ENCODE assay signal across 3 cellular contexts in the genomic region with DNA sequence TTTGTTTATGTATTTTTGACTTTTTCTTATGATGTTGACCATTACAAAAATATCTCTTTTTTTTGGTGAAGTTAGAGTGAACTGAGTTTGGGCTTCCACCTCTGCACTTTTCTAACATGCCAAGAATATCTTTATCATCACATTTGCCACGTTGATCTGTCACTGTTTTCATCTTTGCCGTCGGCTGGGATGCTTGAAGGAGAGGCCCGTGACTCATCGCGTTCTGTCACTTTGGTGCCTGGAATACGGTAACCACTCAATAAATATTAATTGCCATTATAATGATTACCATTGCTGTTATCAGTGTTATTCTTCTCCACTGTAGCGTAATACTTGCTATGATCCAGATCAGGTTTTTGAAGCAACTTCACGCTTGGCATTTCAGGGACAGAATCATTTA.
"Had no signal": no experiment of that assay in that cellular context is flagged by ENCODE, and none has a peak within 500 bp of the region (broad histone marks: within the 10 kb centered on the region; RNA-seq: fewer than 3 reads in every experiment).

No MANE protein-coding gene starts in this region.

- DNase-seq: GDM1, GF-D8 had no signal

- ATAC-seq: GM12878 had no signal

- H3K4me3 ChIP-seq: GM12878 had no signal
